In genomic region chr14:76710093-76711010, GRCh38 we compare ENCODE assay signal across 1 cellular context.
TF ChIP-seq lines count a peak whose summit lies in the region.

No MANE protein-coding gene starts in this region.

TF ChIP-seq in GM23338, 12 proteins besides CTCF, POLR2A, EP300 and RAD21 (continued from another document):
- TF ChIP-seq ZNF462 (CRISPR knock-in tag; IDR thresholded peaks at IDR 0.05) (no peak), ZNF114 (CRISPR knock-in tag; IDR thresholded peaks at IDR 0.05) (no peak), REST (IDR thresholded peaks at IDR 0.05; ENCODE audit: unreplicated experiment) (no peak), STAT1 (IDR thresholded peaks at IDR 0.05; ENCODE audit: unreplicated experiment) (no peak), POLR2AphosphoS5 (IDR thresholded peaks at IDR 0.05; ENCODE audit: low read depth) (no peak), EZH2phosphoT487 (IDR thresholded peaks at IDR 0.05; ENCODE audit: unreplicated experiment) (no peak), ZNF331 (CRISPR knock-in tag; IDR thresholded peaks at IDR 0.05; ENCODE audit: low read depth) (no peak), NANOG (IDR thresholded peaks at IDR 0.05; ENCODE audit: borderline replicate concordance) (no peak), JUNB (IDR thresholded peaks at IDR 0.05; ENCODE audit: unreplicated experiment) (no peak), CREB1 (CRISPR knock-in tag; IDR thresholded peaks at IDR 0.05; ENCODE audit: low read depth) (no peak), EZH2 (IDR thresholded peaks at IDR 0.05; ENCODE audit: low read depth, unreplicated experiment) (no peak)
